ENCODE assay signal across 11 cellular contexts in genomic region chr11:127071606-127072005, GRCh38.
"Had no signal": no experiment of that assay in that cellular context is flagged by ENCODE, and none has a peak within 500 bp of the region (broad histone marks: within the 10 kb centered on the region; RNA-seq: fewer than 3 reads in every experiment).

No MANE protein-coding gene starts in this region.

- H3K4me1 ChIP-seq: testis had no signal

- H3K27me3 ChIP-seq: testis had no signal

- DNase-seq: activated CD4-positive, alpha-beta T cell treated with anti-CD3 and anti-CD28 coated beads for 48 hours; activated CD8-positive, alpha-beta memory T cell treated with anti-CD3 and anti-CD28 coated beads, Interleukin-2, amount 50 U/mL, for 48 hours; activated CD8-positive, alpha-beta T cell treated with anti-CD3 and anti-CD28 coated beads, Interleukin-2, amount 10 ng/mL, durations not matched to agents 7 days and 5 days; activated naive CD8-positive, alpha-beta T cell treated with anti-CD3 and anti-CD28 coated beads, Interleukin-2, amount 10 ng/mL, durations not matched to agents 7 days and 5 days; anterior cingulate cortex; cerebellar nuclear complex; mesendoderm; stimulated activated CD4-positive, alpha-beta T cell treated with anti-CD3 and anti-CD28 coated beads, Interleukin-15, amount 100 ng/mL, for 24 hours; stimulated activated CD4-positive, alpha-beta T cell treated with anti-CD3 and anti-CD28 coated beads, Interleukin-4, amount 100 ng/mL, for 24 hours; testis had no signal

- H3K9me3 ChIP-seq: testis had no signal

- ATAC-seq: activated CD8-positive, alpha-beta T cell treated with anti-CD3 and anti-CD28 coated beads, Interleukin-2, amount 10 ng/mL, durations not matched to agents 7 days and 5 days; WTC11 had no signal

- H3K27ac ChIP-seq: testis had no signal

- H3K4me3 ChIP-seq: testis had no signal
